1 cellular context compared by ENCODE assay signal in genomic region chr21:17523007-17523451, GRCh38.
TF ChIP-seq lines count a peak whose summit lies in the region.

No MANE protein-coding gene starts in this region.

TF ChIP-seq in HepG2, 621 proteins besides CTCF, POLR2A, EP300 and RAD21 (continued from another document and continues in another):
- TF ChIP-seq ZBTB49 (CRISPR knock-in tag; IDR thresholded peaks at IDR 0.05; ENCODE audit: borderline replicate concordance) (no peak), KDM2A (CRISPR knock-in tag; IDR thresholded peaks at IDR 0.05; ENCODE audit: borderline replicate concordance, low read depth) (no peak), MEIS1 (CRISPR knock-in tag; IDR thresholded peaks at IDR 0.05; ENCODE audit: borderline replicate concordance) (peak; percentile 86), KLF13 (CRISPR knock-in tag; IDR thresholded peaks at IDR 0.05) (no peak), ZNF124 (CRISPR knock-in tag; IDR thresholded peaks at IDR 0.05) (peak; percentile 80; the same call in 1 of the 2 replicates), TARDBP (CRISPR knock-in tag; IDR thresholded peaks at IDR 0.05) (peak; percentile 98), ZFP62 (CRISPR knock-in tag; IDR thresholded peaks at IDR 0.05) (no peak), MED1 (CRISPR knock-in tag; IDR thresholded peaks at IDR 0.05) (peak; percentile 99), LRRFIP1 (CRISPR knock-in tag; conservative IDR thresholded peaks at IDR 0.05) (no peak), MTA3 (CRISPR knock-in tag; IDR thresholded peaks at IDR 0.05) (no peak), TRAFD1 (CRISPR knock-in tag; IDR thresholded peaks at IDR 0.05; ENCODE audit: borderline replicate concordance) (no peak), NFRKB (IDR thresholded peaks at IDR 0.05) (no peak), SATB2 (CRISPR knock-in tag; IDR thresholded peaks at IDR 0.05) (peak; percentile 84; the same call in 1 of the 2 replicates), ZNF530 (CRISPR knock-in tag; IDR thresholded peaks at IDR 0.05; ENCODE audit: low read depth) (no peak), ZC3H13 (CRISPR knock-in tag; IDR thresholded peaks at IDR 0.05) (peak; percentile 61; the same call in 1 of the 2 replicates), ZNF672 (CRISPR knock-in tag; IDR thresholded peaks at IDR 0.05) (no peak), HOXA7 (CRISPR knock-in tag; IDR thresholded peaks at IDR 0.05) (no peak), KDM5A (IDR thresholded peaks at IDR 0.05; ENCODE audit: borderline replicate concordance, low read length) (peak; percentile 40; the same call in 1 of the 2 replicates), ZNF12 (CRISPR knock-in tag; IDR thresholded peaks at IDR 0.05) (peak; percentile 97), ELF1 (CRISPR knock-in tag; IDR thresholded peaks at IDR 0.05) (peak; percentile 70), KLF6 (CRISPR knock-in tag; IDR thresholded peaks at IDR 0.05) (peak; percentile 63; the same call in 1 of the 2 replicates), ZNF180 (CRISPR knock-in tag; IDR thresholded peaks at IDR 0.05; ENCODE audit: borderline replicate concordance, low read depth) (no peak), ZNF850 (CRISPR knock-in tag; conservative IDR thresholded peaks at IDR 0.05) (no peak), FOXC1 (CRISPR knock-in tag; IDR thresholded peaks at IDR 0.05; ENCODE audit: borderline replicate concordance) (0 out of 2 replicates have a peak, but pooled peaks have one; percentile 17), ARNTL (CRISPR knock-in tag; IDR thresholded peaks at IDR 0.05) (peak; percentile 90), RBM39 (IDR thresholded peaks at IDR 0.05; ENCODE audit: low read depth, low read length, poor library complexity, severe bottlenecking) (no peak), ZFP41 (CRISPR knock-in tag; IDR thresholded peaks at IDR 0.05; ENCODE audit: borderline replicate concordance) (no peak), HOXA3 (CRISPR knock-in tag; IDR thresholded peaks at IDR 0.05) (peak; percentile 91), ZNF878 (CRISPR knock-in tag; IDR thresholded peaks at IDR 0.05) (peak; percentile 94), ZNF576 (CRISPR knock-in tag; IDR thresholded peaks at IDR 0.05) (no peak), ZNF331 (CRISPR knock-in tag; IDR thresholded peaks at IDR 0.05) (peak; percentile 97), DR1 (CRISPR knock-in tag; IDR thresholded peaks at IDR 0.05) (no peak; the same call in 1 of the 2 replicates), ZNF577 (CRISPR knock-in tag; IDR thresholded peaks at IDR 0.05; ENCODE audit: borderline replicate concordance, low read depth) (no peak), NCOA5 (CRISPR knock-in tag; IDR thresholded peaks at IDR 0.05) (no peak; the same call in 1 of the 2 replicates), GRHL1 (CRISPR knock-in tag; conservative IDR thresholded peaks at IDR 0.05) (no peak), MYNN (CRISPR knock-in tag; IDR thresholded peaks at IDR 0.05; ENCODE audit: low read depth) (no peak), ZNF30 (CRISPR knock-in tag; IDR thresholded peaks at IDR 0.05) (no peak), EZH2 (conservative IDR thresholded peaks at IDR 0.05; ENCODE audit: low read depth, low read length) (no peak), NBN (conservative IDR thresholded peaks at IDR 0.05) (no peak), ZKSCAN8 (CRISPR knock-in tag; IDR thresholded peaks at IDR 0.05; ENCODE audit: borderline replicate concordance) (peak; percentile 94), NR2F6 (IDR thresholded peaks at IDR 0.05) (peak; percentile 97), NR2F6 (CRISPR knock-in tag; IDR thresholded peaks at IDR 0.05) (peak; percentile 97), AFF4 (CRISPR knock-in tag; IDR thresholded peaks at IDR 0.05) (no peak), ZNF629 (CRISPR knock-in tag; conservative IDR thresholded peaks at IDR 0.05) (peak; percentile 65), USF2 (IDR thresholded peaks at IDR 0.05; ENCODE audit: low read depth, low read length) (no peak), USF2 (CRISPR knock-in tag; IDR thresholded peaks at IDR 0.05; ENCODE audit: borderline replicate concordance) (no peak), TBP (CRISPR knock-in tag; IDR thresholded peaks at IDR 0.05) (no peak), AKAP8 (CRISPR knock-in tag; IDR thresholded peaks at IDR 0.05) (peak; percentile 55; the same call in 1 of the 2 replicates), TRIM24 (CRISPR knock-in tag; IDR thresholded peaks at IDR 0.05) (peak; percentile 85; the same call in 1 of the 2 replicates), ZNF639 (CRISPR knock-in tag; conservative IDR thresholded peaks at IDR 0.05) (peak; percentile 88; the same call in 1 of the 2 replicates), ARID2 (CRISPR knock-in tag; IDR thresholded peaks at IDR 0.05; ENCODE audit: borderline replicate concordance) (no peak), ZNF605 (CRISPR knock-in tag; IDR thresholded peaks at IDR 0.05) (0 out of 2 replicates have a peak, but pooled peaks have one; percentile 40)
